Comparison of ENCODE assay signal across 24 cellular contexts in genomic region chr20:18039063-18039462, GRCh38. TPM values are rescaled to one million over a fixed set of nuclear protein-coding genes. Genes with fewer than 3 reads are reported as not detected.
DNase-seq lines count a peak whose midpoint lies in the region; ATAC-seq, FAIRE-seq and TF ChIP-seq lines count a peak whose summit lies in the region.
"Had no signal": no experiment of that assay in that cellular context is flagged by ENCODE, and none has a peak within 500 bp of the region (broad histone marks: within the 10 kb centered on the region; RNA-seq: fewer than 3 reads in every experiment).

No MANE protein-coding gene starts in this region.

- H3K27me3 ChIP-seq in HepG2 (ENCODE audit: control insufficient read depth in 1 of 2, insufficient read depth in 2 of 2, low read length in 2 of 2) = peaks cover 0 to 44% of the 10 kb centered on the region in 2 experiments; a peak in 4 of 5 replicates
- H3K27me3 ChIP-seq in right lobe of liver = no peaks in the 10 kb centered on the region
- H3K27me3 ChIP-seq in endodermal cell (ENCODE audit: control insufficient read depth, insufficient read depth, low read length, poor library complexity, severe bottlenecking) = no peaks in the 10 kb centered on the region

- TF ChIP-seq POLR2A in HepG2 (IDR thresholded peaks at IDR 0.05; ENCODE audit: insufficient read depth in 1 of 2, low read depth in 2 of 2, low read length in 2 of 2) (no peak), right lobe of liver (IDR thresholded peaks at IDR 0.05) (no peak)

- ATAC-seq in HepG2 = no peak
- no peak for ATAC-seq in right lobe of liver
- ATAC-seq in stimulated activated naive B cell treated with anti-CD40 and anti-IgM and Interleukin-4, amounts not matched to agents 10 μg/mL and 1 μg/mL and 100 μg/mL, for 72 hours (replicated peaks) = no peak
- ATAC-seq in HG03159 (IDR thresholded peaks at IDR 0.05; ENCODE audit: unreplicated experiment) = no peak

- no peak overlapping the region for H3K4me2 ChIP-seq in HepG2 (ENCODE audit: low read depth, low read length)

- H3K27ac Mint-ChIP-seq in endodermal cell = peak overlapping the region; percentile 45
- peak overlapping the region; percentile 59 for H3K27ac Mint-ChIP-seq in stimulated activated naive B cell treated with anti-CD40 and anti-IgM and Interleukin-4, amounts not matched to agents 10 μg/mL and 1 μg/mL and 100 μg/mL, for 72 hours

- H2AFZ ChIP-seq in HepG2 (ENCODE audit: low read length) = no peak overlapping the region

- H3K9me3 ChIP-seq in HepG2 (ENCODE audit: low read length) (peaks cover 8% of the 10 kb centered on the region), right lobe of liver (no peaks in the 10 kb centered on the region), endodermal cell (ENCODE audit: control insufficient read depth, low read length) (no peaks in the 10 kb centered on the region)

- BruUV-seq in HepG2 (replicated peaks; lab: Mats Ljungman, UMichigan) = no TSS peak

- H3K4me1 ChIP-seq in HepG2 (ENCODE audit: insufficient read depth, low read length) (0 out of 2 replicates have a peak, but pooled peaks cover 7% of the 10 kb centered on the region), right lobe of liver (no peaks in the 10 kb centered on the region), endodermal cell (ENCODE audit: control insufficient read depth, insufficient read depth, low read length) (peaks cover 2% of the 10 kb centered on the region)

- no peak for TF ChIP-seq RAD21 in HepG2 (CRISPR knock-in tag; IDR thresholded peaks at IDR 0.05)

- H3K9ac ChIP-seq in HepG2 (ENCODE audit: insufficient read depth, low read depth, low read length) = no peak overlapping the region
- no peak overlapping the region for H3K9ac ChIP-seq in endodermal cell (ENCODE audit: extremely low read depth, low read length, poor library complexity, severe bottlenecking)

- intact Hi-C loops in HepG2 (cut with micrococcal nuclease; ENCODE audit: unreplicated experiment) (no loop called here), right lobe of liver (cut with DNase I) (no loop called here)

- no peaks in the 10 kb centered on the region for H4K20me1 ChIP-seq in HepG2 (ENCODE audit: insufficient read depth, low read length)

- DNase-seq in HepG2 (ENCODE audit: low spot score) (no peak), right lobe of liver (no peak), endodermal cell (no peak), Ammon's horn (ENCODE audit: low spot score) (no peak)
- DNase-seq in stimulated activated naive B cell treated with anti-CD40 and anti-IgM and Interleukin-4, amounts not matched to agents 10 μg/mL and 1 μg/mL and 100 μg/mL, for 72 hours = no peak
- DNase-seq: ACHN; AML-193; C1 segment of cervical spinal cord; Calu3; CD4-positive, alpha-beta memory T cell; COR-L47; DMS53; DMS79 treated with DMSO at 0.1 percent for 48 hours; GF-D8; GOT3; H7; HCEC 1CT had no signal

- H3K36me3 ChIP-seq in HepG2 (replicated peaks in 1 of 2; ENCODE audit: control insufficient read depth in 1 of 2, insufficient read depth in 2 of 2, low read length in 2 of 2) = no peaks in the 10 kb centered on the region
- no peaks in the 10 kb centered on the region for H3K36me3 ChIP-seq in right lobe of liver
- H3K36me3 ChIP-seq in endodermal cell (ENCODE audit: control insufficient read depth, insufficient read depth, low read length) = no peaks in the 10 kb centered on the region

- in situ Hi-C loops in HepG2 (cut with HindIII; ENCODE audit: extremely low pct_ligation_motif_present, low pct_unique_long_range_greater_than_20kb) = no loop called here

- H3K4me1 Mint-ChIP-seq in endodermal cell = peaks cover 17% of the 10 kb centered on the region
- no peaks in the 10 kb centered on the region for H3K4me1 Mint-ChIP-seq in stimulated activated naive B cell treated with anti-CD40 and anti-IgM and Interleukin-4, amounts not matched to agents 10 μg/mL and 1 μg/mL and 100 μg/mL, for 72 hours
- H3K4me1 Mint-ChIP-seq: CD4-positive, alpha-beta memory T cell had no signal

- CTCF ChIA-PET in HepG2 (lab: Yijun Ruan, JAX; ENCODE audit: low intra/inter-chr PET ratio, low total read pairs) = no interaction called here

- TF ChIP-seq EP300 in HepG2 (IDR thresholded peaks at IDR 0.05; ENCODE audit: low read depth in 2 of 2, low read length in 2 of 2) (no peak), HepG2 (CRISPR knock-in tag; IDR thresholded peaks at IDR 0.05; ENCODE audit: borderline replicate concordance) (no peak)

- FAIRE-seq in HepG2 (lab: Jason Lieb, UNC) = no peak
- FAIRE-seq: A204.1, GM12891, GM18507 had no signal

- H3K4me3 ChIP-seq in HepG2 (replicated peaks in 1 of 3; ENCODE audit: insufficient read depth in 1 of 3, low read depth in 2 of 3, low read length in 3 of 3) (no peak overlapping the region), right lobe of liver (no peak overlapping the region), endodermal cell (ENCODE audit: low read length) (no peak overlapping the region)

- H3K79me2 ChIP-seq in HepG2 (ENCODE audit: insufficient read depth, low read length) = no peaks in the 10 kb centered on the region

- 28% methylated on average over 5 of the region's 5 CpGs for WGBS in HepG2 (ENCODE audit: low lambda C conversion rate)
- WGBS in right lobe of liver (ENCODE audit: insufficient coverage, low coverage, low lambda C conversion rate, missing lambda C conversion rate) = 55% methylated on average over 3 of the region's 5 CpGs
- WGBS in endodermal cell (ENCODE audit: insufficient coverage in 1 of 2, insufficient read length in 1 of 2), 2 experiments = 71 to 90% methylated on average over 1 to 4 of the region's 5 CpGs

- no peak overlapping the region for H3K4me3 Mint-ChIP-seq in endodermal cell
- H3K4me3 Mint-ChIP-seq in stimulated activated naive B cell treated with anti-CD40 and anti-IgM and Interleukin-4, amounts not matched to agents 10 μg/mL and 1 μg/mL and 100 μg/mL, for 72 hours = no peak overlapping the region
- H3K4me3 Mint-ChIP-seq: CD4-positive, alpha-beta memory T cell had no signal

- TF ChIP-seq CTCF in HepG2 (CRISPR knock-in tag; IDR thresholded peaks at IDR 0.05) (no peak), right lobe of liver (IDR thresholded peaks at IDR 0.05) (no peak), endodermal cell (conservative IDR thresholded peaks at IDR 0.05) (no peak)

- no peak overlapping the region for H3K27ac ChIP-seq in HepG2 (ENCODE audit: extremely low read length, insufficient read depth, low read length)
- no peak overlapping the region for H3K27ac ChIP-seq in right lobe of liver
- H3K27ac ChIP-seq in endodermal cell (ENCODE audit: low read depth, low read length) = no peak overlapping the region
- H3K27ac ChIP-seq: 22Rv1 had no signal

- POLR2A ChIA-PET in HepG2 (lab: Yijun Ruan, JAX) = interaction anchor here (0.7 kb wide), 1 partner anchor 8 kb away, joined by 3 read pairs; no protein-coding TSS in a partner anchor

- peaks cover 55% of the 10 kb centered on the region for H3K36me3 Mint-ChIP-seq in endodermal cell (ENCODE audit: low read depth)
- H3K36me3 Mint-ChIP-seq in stimulated activated naive B cell treated with anti-CD40 and anti-IgM and Interleukin-4, amounts not matched to agents 10 μg/mL and 1 μg/mL and 100 μg/mL, for 72 hours = peaks cover 0 to 1% of the 10 kb centered on the region in 2 donors
- H3K36me3 Mint-ChIP-seq: CD4-positive, alpha-beta memory T cell had no signal

- H3K27me3 Mint-ChIP-seq in endodermal cell (ENCODE audit: insufficient read depth) = no peaks in the 10 kb centered on the region
- peaks cover 46 to 58% of the 10 kb centered on the region in 2 donors for H3K27me3 Mint-ChIP-seq in stimulated activated naive B cell treated with anti-CD40 and anti-IgM and Interleukin-4, amounts not matched to agents 10 μg/mL and 1 μg/mL and 100 μg/mL, for 72 hours

- H3K9me3 Mint-ChIP-seq in endodermal cell = no peaks in the 10 kb centered on the region
- peaks cover 4% of the 10 kb centered on the region in 2 donors for H3K9me3 Mint-ChIP-seq in stimulated activated naive B cell treated with anti-CD40 and anti-IgM and Interleukin-4, amounts not matched to agents 10 μg/mL and 1 μg/mL and 100 μg/mL, for 72 hours

TF ChIP-seq in HepG2, 621 proteins besides CTCF, POLR2A, EP300 and RAD21 (continues in another document):
- TF ChIP-seq ZNF350 (CRISPR knock-in tag; IDR thresholded peaks at IDR 0.05; ENCODE audit: borderline replicate concordance, low read depth) = no peak
- TF ChIP-seq MAFF (IDR thresholded peaks at IDR 0.05; ENCODE audit: low read depth, low read length) = peak; percentile 96
- no peak for TF ChIP-seq ZNF446 (CRISPR knock-in tag; IDR thresholded peaks at IDR 0.05)
- no peak for TF ChIP-seq TEAD3 (CRISPR knock-in tag; optimal IDR thresholded peaks at IDR 0.05; ENCODE audit: borderline replicate concordance)
- TF ChIP-seq SMAD3 (CRISPR knock-in tag; IDR thresholded peaks at IDR 0.05) = no peak
- TF ChIP-seq RARA (CRISPR knock-in tag; IDR thresholded peaks at IDR 0.05) = no peak
- TF ChIP-seq ZSCAN12 (CRISPR knock-in tag; IDR thresholded peaks at IDR 0.05) = no peak
- no peak for TF ChIP-seq ZNF546 (CRISPR knock-in tag; conservative IDR thresholded peaks at IDR 0.05)

RNA-seq across cellular contexts. Expression of gene OVOL2, which starts 18.7 kb away (rescaled TPM):
- total RNA-seq in HepG2 (2016; rRNA removed; fragmentation: Illumina TruSeq; extraction: Trizol) (0.21 and 0.31 TPM in 2 replicates), right lobe of liver (under 1 TPM in 1 of 6 experiments, not detected in 5; 0.25 TPM), endodermal cell (10 to 100 TPM; 15.3 to 17.0 TPM)
- total RNA-seq in HepG2 (2016; cell fraction: cytosol; rRNA removed; fragmentation: Illumina TruSeq; extraction: Trizol; ENCODE audit: low read depth) = not detected in 2 replicates
- total RNA-seq in HepG2 (2016; cell fraction: insoluble cytoplasmic fraction; rRNA removed; fragmentation: Illumina TruSeq; extraction: Trizol) = 0.12 and 0.24 TPM in 2 replicates
- total RNA-seq in HepG2 (2016; cell fraction: membrane; rRNA removed; fragmentation: Illumina TruSeq; extraction: Trizol) = 0.19 and 0.28 TPM in 2 replicates
- 0.56 TPM in 1 of 2 replicates, not detected in the other for total RNA-seq in HepG2 (2016; cell fraction: nucleus; rRNA removed; fragmentation: Illumina TruSeq; extraction: Trizol)
- polyA plus RNA-seq in HepG2 (2011; rRNA removed) = 0.10 and 0.20 TPM in 2 replicates
- 0.07 and 0.13 TPM in 2 replicates for polyA plus RNA-seq in HepG2 (2011; cell fraction: cytosol; rRNA removed)
- not detected in 2 replicates for polyA plus RNA-seq in HepG2 (2011; cell fraction: nucleus; rRNA removed)
- 0.09 TPM in 1 of 2 replicates, not detected in the other for polyA plus RNA-seq in HepG2 (2012)
- polyA plus RNA-seq in HepG2 (2016; cell fraction: cytosol; fragmentation: Illumina TruSeq; extraction: Trizol; ENCODE audit: low read depth) = 0.27 and 0.28 TPM in 2 replicates
- 0.20 and 0.25 TPM in 2 replicates for polyA plus RNA-seq in HepG2 (2016; cell fraction: insoluble cytoplasmic fraction; fragmentation: Illumina TruSeq; extraction: Trizol; ENCODE audit: low read depth)
- polyA plus RNA-seq in HepG2 (2016; cell fraction: membrane; fragmentation: Illumina TruSeq; extraction: Trizol; ENCODE audit: low read depth) = 0.19 and 0.22 TPM in 2 replicates
- not detected in 2 replicates for polyA plus RNA-seq in HepG2 (2016; cell fraction: nucleus; fragmentation: Illumina TruSeq; extraction: Trizol; ENCODE audit: insufficient read depth, low read depth)
- 0.16 TPM in 1 of 2 replicates, not detected in the other for polyA minus RNA-seq in HepG2 (2011; rRNA and poly(A)+ RNA removed; ENCODE audit: low replicate concordance)
- polyA minus RNA-seq in HepG2 (2011; cell fraction: cytosol; rRNA and poly(A)+ RNA removed) = not detected in 2 replicates
- polyA minus RNA-seq in HepG2 (2011; cell fraction: nucleus; rRNA and poly(A)+ RNA removed) = not detected in 2 replicates
- 0.96 TPM for polyA plus RNA-seq in endodermal cell (2013, experiment 1 of 2)
- polyA plus RNA-seq in endodermal cell (2013, experiment 2 of 2) = 1.2 TPM
- total RNA-seq: CD4-positive, alpha-beta memory T cell; G401 had no signal
- polyA plus RNA-seq: BJ; CD4-positive, alpha-beta memory T cell had no signal

Comparison
In these comparisons a context has a peak if more than half of its experiments do, and no peak if none do; other contexts are left out.
1. RNA of gene OVOL2, which starts 18.7 kb away (total RNA-seq): 15.3 to 17.0 TPM in endodermal cell; 0.12 to 0.56 TPM in HepG2 and 0.25 TPM in right lobe of liver; every median in the first group is over 10 times any median in the second.